Comparison of ENCODE assay signal across 23 cellular contexts in the genomic region with DNA sequence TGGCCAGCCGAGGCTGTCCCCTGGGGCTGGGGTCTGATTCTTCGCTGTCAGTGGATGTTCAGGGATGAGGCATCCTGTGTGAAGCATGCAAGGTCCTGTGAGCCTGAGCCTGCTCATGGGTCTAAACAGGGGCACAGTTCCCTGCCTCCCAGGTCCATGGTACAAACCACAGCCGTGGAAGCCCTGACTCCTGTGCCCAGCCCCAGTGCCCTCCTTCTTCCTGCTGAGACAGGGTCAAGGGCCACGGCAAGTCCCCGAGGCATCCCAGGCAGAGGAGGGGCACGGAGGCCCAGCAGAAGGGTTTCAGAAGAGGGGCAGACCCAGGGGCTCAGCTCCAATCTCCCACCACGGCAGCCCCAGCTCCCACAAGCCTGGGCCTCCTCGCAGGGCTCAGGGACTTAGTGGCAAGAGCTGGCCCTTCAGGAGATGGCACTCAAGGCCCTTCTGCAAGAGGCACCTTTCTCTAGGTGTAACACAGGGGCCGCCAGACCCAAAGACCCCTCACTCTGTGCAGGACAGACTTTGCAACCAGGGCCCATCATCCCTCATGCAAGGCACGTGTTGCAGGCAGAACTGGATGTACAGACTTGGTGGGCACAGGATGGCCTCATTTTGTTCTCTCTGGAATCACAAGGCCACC.
"Had no signal": no experiment of that assay in that cellular context is flagged by ENCODE, and none has a peak within 500 bp of the region (broad histone marks: within the 10 kb centered on the region; RNA-seq: fewer than 3 reads in every experiment).

No MANE protein-coding gene starts in this region.

- H3K9me3 ChIP-seq: colonic mucosa, esophagus squamous epithelium, psoas muscle, suprapubic skin, transverse colon had no signal

- H3K36me3 ChIP-seq: colonic mucosa, esophagus squamous epithelium, neural progenitor cell, sigmoid colon, suprapubic skin, transverse colon had no signal

- H3K9me3 Mint-ChIP-seq: central memory CD8-positive, alpha-beta T cell; stimulated activated naive CD8-positive, alpha-beta T cell treated with anti-CD3 and anti-CD28 coated beads, Interleukin-15, amount 100 ng/mL, for 72 hours had no signal

- H3K27me3 ChIP-seq: colonic mucosa, neural progenitor cell, sigmoid colon, transverse colon had no signal

- ATAC-seq: left lobe of liver; naive thymus-derived CD4-positive, alpha-beta T cell; psoas muscle; right cardiac atrium; stimulated activated naive CD8-positive, alpha-beta T cell treated with anti-CD3 and anti-CD28 coated beads, Interleukin-15, amount 100 ng/mL, for 72 hours had no signal

- H3K27me3 Mint-ChIP-seq: central memory CD8-positive, alpha-beta T cell; stimulated activated naive CD8-positive, alpha-beta T cell treated with anti-CD3 and anti-CD28 coated beads, Interleukin-15, amount 100 ng/mL, for 72 hours had no signal

- H3K4me1 Mint-ChIP-seq: central memory CD8-positive, alpha-beta T cell; mesothelial cell of epicardium; naive thymus-derived CD4-positive, alpha-beta T cell; nephron; stimulated activated naive CD8-positive, alpha-beta T cell treated with anti-CD3 and anti-CD28 coated beads, Interleukin-15, amount 100 ng/mL, for 72 hours had no signal

- DNase-seq: colonic mucosa; dermis blood vessel endothelial cell; effector memory CD4-positive, alpha-beta T cell; erythroblast; esophagus squamous epithelium; foreskin melanocyte; glutamatergic neuron; kidney; mesenchymal stem cell; naive thymus-derived CD4-positive, alpha-beta T cell; nucleus accumbens; psoas muscle; right cardiac atrium; sigmoid colon; stimulated activated naive CD4-positive, alpha-beta T cell; stimulated activated naive CD8-positive, alpha-beta T cell treated with anti-CD3 and anti-CD28 coated beads, Interleukin-15, amount 100 ng/mL, for 72 hours; transverse colon had no signal

- H3K4me1 ChIP-seq: colonic mucosa, esophagus squamous epithelium, psoas muscle, suprapubic skin, transverse colon had no signal

- H3K27ac Mint-ChIP-seq: mesothelial cell of epicardium; naive thymus-derived CD4-positive, alpha-beta T cell; nephron; neural progenitor cell; stimulated activated naive CD8-positive, alpha-beta T cell treated with anti-CD3 and anti-CD28 coated beads, Interleukin-15, amount 100 ng/mL, for 72 hours had no signal

- H3K4me3 Mint-ChIP-seq: central memory CD8-positive, alpha-beta T cell; mesothelial cell of epicardium; naive thymus-derived CD4-positive, alpha-beta T cell; nephron; neural progenitor cell; stimulated activated naive CD8-positive, alpha-beta T cell treated with anti-CD3 and anti-CD28 coated beads, Interleukin-15, amount 100 ng/mL, for 72 hours had no signal

- H3K27ac ChIP-seq: colonic mucosa, esophagus squamous epithelium, neural progenitor cell, psoas muscle, sigmoid colon, suprapubic skin, transverse colon had no signal

- H3K36me3 Mint-ChIP-seq: mesothelial cell of epicardium; naive thymus-derived CD4-positive, alpha-beta T cell; neural progenitor cell had no signal

- H3K4me3 ChIP-seq: colonic mucosa, esophagus squamous epithelium, neural progenitor cell, psoas muscle, sigmoid colon, suprapubic skin, transverse colon had no signal
